In the genomic region with DNA sequence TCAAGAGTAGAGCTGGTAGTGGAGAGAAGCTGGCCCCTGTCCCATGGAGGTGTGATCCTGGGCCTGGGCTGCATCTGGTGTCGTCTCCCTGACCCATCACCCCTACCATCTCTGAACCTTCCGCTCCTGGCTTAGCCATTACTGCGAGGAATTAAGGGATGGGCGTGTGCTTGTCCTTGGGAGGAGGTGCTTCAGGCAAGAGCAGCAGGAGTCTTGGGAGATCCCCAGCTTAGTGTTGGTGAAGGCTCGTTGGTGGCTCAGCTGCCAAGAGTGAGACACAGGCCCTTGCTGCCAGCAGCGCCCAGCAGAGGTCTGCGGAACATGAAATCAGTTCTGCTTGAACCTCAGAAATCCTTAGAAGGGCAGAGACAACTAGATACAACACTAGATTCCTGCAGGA, we compare ENCODE assay signal across 30 cellular contexts. TPM values are rescaled to one million over a fixed set of nuclear protein-coding genes. Genes with fewer than 3 reads are reported as not detected.
"Had no signal": no experiment of that assay in that cellular context is flagged by ENCODE, and none has a peak within 500 bp of the region (broad histone marks: within the 10 kb centered on the region; RNA-seq: fewer than 3 reads in every experiment).

No MANE protein-coding gene starts in this region.

- H3K36me3 ChIP-seq: brain microvascular endothelial cell, heart left ventricle, pancreas, sigmoid colon, vagina had no signal

- H3K27me3 Mint-ChIP-seq: stimulated activated naive CD8-positive, alpha-beta T cell treated with anti-CD3 and anti-CD28 coated beads, Interleukin-15, amount 100 ng/mL, for 72 hours had no signal

- H3K27ac Mint-ChIP-seq: activated naive CD4-positive, alpha-beta T cell treated with anti-CD3 and anti-CD28 coated beads for 36 hours; activated naive CD8-positive, alpha-beta T cell treated with anti-CD3 and anti-CD28 coated beads, Interleukin-2, amount 10 ng/mL, durations not matched to agents 7 days and 5 days; nephron; stimulated activated memory B cell treated with anti-CD40 and anti-IgM and Interleukin-4, amounts not matched to agents 10 μg/mL and 1 μg/mL and 100 μg/mL, for 72 hours; T-cell; T-helper 2 cell treated with Interferon-gamma antibody and Interleukin-4, amounts not matched to agents 5 μg/mL and 100 μg/mL, for 36 hours; type B pancreatic cell had no signal

- H3K27ac ChIP-seq: brain microvascular endothelial cell, heart left ventricle, pancreas, psoas muscle, sigmoid colon, vagina had no signal

- ATAC-seq: activated CD4-positive, CD25-positive, alpha-beta regulatory T cell treated with anti-CD3 and anti-CD28 coated beads, Interleukin-2, amount 50 U/mL, for 24 hours; heart left ventricle; left ventricle myocardium superior; pancreas; psoas muscle; stimulated activated memory B cell treated with anti-CD40 and anti-IgM and Interleukin-4, amounts not matched to agents 10 μg/mL and 1 μg/mL and 100 μg/mL, for 72 hours; stimulated activated naive CD8-positive, alpha-beta T cell treated with anti-CD3 and anti-CD28 coated beads, Interleukin-15, amount 100 ng/mL, for 72 hours; T-cell had no signal

- H3K4me1 Mint-ChIP-seq: activated naive CD8-positive, alpha-beta T cell treated with anti-CD3 and anti-CD28 coated beads, Interleukin-2, amount 10 ng/mL, durations not matched to agents 7 days and 5 days; nephron; stimulated activated memory B cell treated with anti-CD40 and anti-IgM and Interleukin-4, amounts not matched to agents 10 μg/mL and 1 μg/mL and 100 μg/mL, for 72 hours; stimulated activated naive CD8-positive, alpha-beta T cell treated with anti-CD3 and anti-CD28 coated beads, Interleukin-15, amount 100 ng/mL, for 72 hours; T-cell had no signal

- H3K4me2 ChIP-seq: smooth muscle cell had no signal

- H3K4me3 ChIP-seq: heart left ventricle, pancreas, psoas muscle, sigmoid colon, smooth muscle cell, vagina had no signal

- H3K9me3 Mint-ChIP-seq: activated naive CD4-positive, alpha-beta T cell treated with anti-CD3 and anti-CD28 coated beads for 36 hours; activated naive CD8-positive, alpha-beta T cell treated with anti-CD3 and anti-CD28 coated beads, Interleukin-2, amount 10 ng/mL, durations not matched to agents 7 days and 5 days; nephron; stimulated activated memory B cell treated with anti-CD40 and anti-IgM and Interleukin-4, amounts not matched to agents 10 μg/mL and 1 μg/mL and 100 μg/mL, for 72 hours; stimulated activated naive CD8-positive, alpha-beta T cell treated with anti-CD3 and anti-CD28 coated beads, Interleukin-15, amount 100 ng/mL, for 72 hours; T-cell; T-helper 2 cell treated with Interferon-gamma antibody and Interleukin-4, amounts not matched to agents 5 μg/mL and 100 μg/mL, for 36 hours; type B pancreatic cell had no signal

- H3K27me3 ChIP-seq: pancreas, sigmoid colon, vagina had no signal

- DNase-seq: activated CD4-positive, alpha-beta T cell treated with anti-CD3 and anti-CD28 coated beads for 48 hours; activated CD4-positive, alpha-beta T cell treated with anti-CD3 and anti-CD28 coated beads, Interleukin-2, amount 50 U/mL, for 48 hours; activated CD8-positive, alpha-beta memory T cell treated with anti-CD3 and anti-CD28 coated beads for 24 hours; activated effector memory CD4-positive, alpha-beta T cell treated with anti-CD3 and anti-CD28 coated beads, Interleukin-2, amount 50 U/mL, for 16 hours; activated naive CD4-positive, alpha-beta T cell treated with anti-CD3 and anti-CD28 coated beads for 36 hours; activated naive CD8-positive, alpha-beta T cell treated with anti-CD3 and anti-CD28 coated beads, Interleukin-2, amount 10 ng/mL, durations not matched to agents 7 days and 5 days; brain microvascular endothelial cell; erythroblast; heart left ventricle; hypothalamus; left ventricle myocardium superior; nucleus accumbens; pancreas; psoas muscle; sigmoid colon; stimulated activated CD4-positive, alpha-beta T cell treated with anti-CD3 and anti-CD28 coated beads, Interleukin-1b, Interleukin-23, amount 100 ng/mL, for 48 hours; stimulated activated CD4-positive, alpha-beta T cell treated with anti-CD3 and anti-CD28 coated beads, Interleukin-4, amount 100 ng/mL, for 4 hours; stimulated activated CD8-positive, alpha-beta memory T cell treated with anti-CD3 and anti-CD28 coated beads, Interleukin-4, amount 100 ng/mL, for 48 hours; stimulated activated naive CD8-positive, alpha-beta T cell treated with anti-CD3 and anti-CD28 coated beads, Interleukin-15, amount 100 ng/mL, for 72 hours; substantia nigra; T-cell had no signal

- H3K36me3 Mint-ChIP-seq: activated naive CD8-positive, alpha-beta T cell treated with anti-CD3 and anti-CD28 coated beads, Interleukin-2, amount 10 ng/mL, durations not matched to agents 7 days and 5 days; stimulated activated memory B cell treated with anti-CD40 and anti-IgM and Interleukin-4, amounts not matched to agents 10 μg/mL and 1 μg/mL and 100 μg/mL, for 72 hours; T-cell; type B pancreatic cell had no signal

- H3K4me1 ChIP-seq: pancreas, psoas muscle, sigmoid colon had no signal

- H3K4me3 Mint-ChIP-seq: activated naive CD4-positive, alpha-beta T cell treated with anti-CD3 and anti-CD28 coated beads for 36 hours; activated naive CD8-positive, alpha-beta T cell treated with anti-CD3 and anti-CD28 coated beads, Interleukin-2, amount 10 ng/mL, durations not matched to agents 7 days and 5 days; nephron; stimulated activated memory B cell treated with anti-CD40 and anti-IgM and Interleukin-4, amounts not matched to agents 10 μg/mL and 1 μg/mL and 100 μg/mL, for 72 hours; stimulated activated naive CD8-positive, alpha-beta T cell treated with anti-CD3 and anti-CD28 coated beads, Interleukin-15, amount 100 ng/mL, for 72 hours; T-cell; T-helper 2 cell treated with Interferon-gamma antibody and Interleukin-4, amounts not matched to agents 5 μg/mL and 100 μg/mL, for 36 hours; type B pancreatic cell had no signal

- H3K9me3 ChIP-seq: heart left ventricle, pancreas, psoas muscle, sigmoid colon, vagina had no signal

RNA-seq across cellular contexts. Expression of gene TGFA, which starts 59.9 kb away (rescaled TPM):
- total RNA-seq: fibroblast of lung, fibroblast of villous mesenchyme had no signal
